Comparison of ENCODE assay signal across 8 cellular contexts in the genomic region with DNA sequence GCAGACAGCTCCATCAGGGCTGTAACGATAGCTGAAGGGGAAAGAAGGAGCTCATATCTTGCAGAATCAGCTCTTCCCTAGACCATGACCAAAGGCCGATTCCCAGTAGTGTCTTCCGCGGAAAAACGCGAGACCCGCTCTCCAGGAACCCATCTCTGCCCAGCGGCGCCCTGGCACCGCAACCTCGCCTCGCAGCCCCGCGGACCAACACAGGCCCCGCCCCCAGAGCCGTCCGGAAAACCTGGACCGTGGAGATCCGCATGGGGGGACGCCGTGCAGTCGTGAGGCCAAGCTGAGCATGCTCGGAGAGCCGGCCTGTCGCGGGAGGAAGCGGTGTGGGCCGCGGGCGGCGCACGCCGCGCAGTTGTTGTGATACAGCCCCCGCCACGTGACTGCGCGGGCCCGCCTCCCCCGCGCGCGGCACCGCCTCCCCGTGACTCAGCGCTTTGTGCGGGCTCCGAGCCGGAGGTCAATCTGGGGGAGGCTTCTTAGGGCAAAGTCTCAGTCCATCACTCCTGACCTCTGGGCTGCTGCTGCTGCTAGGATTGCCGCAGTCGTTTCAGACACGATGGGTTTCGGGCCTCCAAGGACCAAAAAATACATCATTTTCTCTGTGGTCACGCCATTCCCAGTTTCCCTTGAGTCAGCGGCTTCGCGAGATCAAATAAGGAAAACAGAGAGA. TPM values are rescaled to one million over a fixed set of nuclear protein-coding genes. Genes with fewer than 3 reads are reported as not detected.
DNase-seq lines count a peak whose midpoint lies in the region; ATAC-seq and TF ChIP-seq lines count a peak whose summit lies in the region.

No MANE protein-coding gene starts in this region.

- TF ChIP-seq CTCF in Peyer's patch (IDR thresholded peaks at IDR 0.05) (peak in 2 of 6 experiments; percentile 13 to 45), fibroblast of lung (conservative IDR thresholded peaks at IDR 0.05 in 1 of 2, IDR thresholded peaks at IDR 0.05 in 1 of 2; ENCODE audit: low read depth in 1 of 2, low read length in 2 of 2) (no peak)

- H3K4me3 ChIP-seq in Peyer's patch, result peak overlapping the region; percentile 47 to 69 (median 53)
- H3K4me3 ChIP-seq in fibroblast of lung (replicated peaks in 1 of 4; ENCODE audit: control extremely low read depth in 1 of 4, insufficient read depth in 1 of 4, low read depth in 3 of 4, low read length in 4 of 4), result peak overlapping the region; percentile 54 to 77 (median 73)
- H3K4me3 ChIP-seq in naive thymus-derived CD4-positive, alpha-beta T cell (ENCODE audit: low read length), result peak overlapping the region; percentile 59

- H3K27ac ChIP-seq in KOPT-K1 (ENCODE audit: low read depth, low read length, poor library complexity, severe bottlenecking), result peak overlapping the region; percentile 49
- H3K27ac ChIP-seq in Peyer's patch, result peak overlapping the region; percentile 58 to 81 (median 75)
- H3K27ac ChIP-seq in fibroblast of lung (ENCODE audit: insufficient read depth, low read length), result peak overlapping the region; percentile 79
- H3K27ac ChIP-seq in naive thymus-derived CD4-positive, alpha-beta T cell (ENCODE audit: low read depth, low read length), result peak overlapping the region; percentile 44

- peak; percentile 77 for DNase-seq in DMS79 treated with DMSO at 0.1 percent for 48 hours (lab: John Stamatoyannopoulos, UW)
- DNase-seq in Peyer's patch, result peak; percentile 96 to 99 (median 99)
- peak; percentile 93 for DNase-seq in activated T-helper 1 cell treated with anti-CD3 and anti-CD28 coated beads, Interleukin-12 subunit alpha, Interleukin-12 subunit beta, Interleukin-2, Interleukin-4 antibody, amounts not matched to agents 30 ng/mL and 10 ng/mL and 1 ng/mL, durations not matched to agents 14 hours and 24 hours and 36 hours (ENCODE audit: low spot score)
- DNase-seq in fibroblast of lung (ENCODE audit: low read depth in 2 of 2), result peak; percentile 98
- DNase-seq in naive thymus-derived CD4-positive, alpha-beta T cell, result peak; percentile 84 to 94 (median 89)

- H3K9me3 Mint-ChIP-seq in activated T-helper 1 cell treated with anti-CD3 and anti-CD28 coated beads, Interleukin-12 subunit alpha, Interleukin-12 subunit beta, Interleukin-2, Interleukin-4 antibody, amounts not matched to agents 30 ng/mL and 10 ng/mL and 1 ng/mL, durations not matched to agents 14 hours and 24 hours and 36 hours, result peaks cover 3% of the 10 kb centered on the region
- peaks cover 0 to 3% (median 0%) of the 10 kb centered on the region in 11 donors for H3K9me3 Mint-ChIP-seq in naive thymus-derived CD4-positive, alpha-beta T cell
- H3K9me3 Mint-ChIP-seq in stimulated activated memory B cell treated with anti-CD40 and anti-IgM and Interleukin-4, amounts not matched to agents 10 μg/mL and 1 μg/mL and 100 μg/mL, for 72 hours, result no peaks in the 10 kb centered on the region

- CTCF ChIA-PET in naive thymus-derived CD4-positive, alpha-beta T cell (lab: Charles Lee), result interaction anchor here (0.5 to 1.8 kb wide), 5 partner anchors 31 to 104 kb away, joined by 3 to 7 read pairs (median 4); no protein-coding TSS in a partner anchor

- H3K4me1 Mint-ChIP-seq in activated T-helper 1 cell treated with anti-CD3 and anti-CD28 coated beads, Interleukin-12 subunit alpha, Interleukin-12 subunit beta, Interleukin-2, Interleukin-4 antibody, amounts not matched to agents 30 ng/mL and 10 ng/mL and 1 ng/mL, durations not matched to agents 14 hours and 24 hours and 36 hours (ENCODE audit: low read depth), result peaks cover 39% of the 10 kb centered on the region
- peaks cover 19 to 50% (median 45%) of the 10 kb centered on the region in 7 donors for H3K4me1 Mint-ChIP-seq in naive thymus-derived CD4-positive, alpha-beta T cell
- H3K4me1 Mint-ChIP-seq in stimulated activated memory B cell treated with anti-CD40 and anti-IgM and Interleukin-4, amounts not matched to agents 10 μg/mL and 1 μg/mL and 100 μg/mL, for 72 hours, result peaks cover 51% of the 10 kb centered on the region

- H3K36me3 ChIP-seq in KOPT-K1 (ENCODE audit: insufficient read depth, low read length), result no peaks in the 10 kb centered on the region
- no peaks in the 10 kb centered on the region for H3K36me3 ChIP-seq in Peyer's patch
- no peaks in the 10 kb centered on the region for H3K36me3 ChIP-seq in fibroblast of lung (ENCODE audit: control insufficient read depth, insufficient read depth, low read length)
- no peaks in the 10 kb centered on the region for H3K36me3 ChIP-seq in naive thymus-derived CD4-positive, alpha-beta T cell (ENCODE audit: control insufficient read depth in 2 of 3, insufficient read depth in 3 of 3, low read length in 3 of 3)

- TF ChIP-seq POLR2A in Peyer's patch (IDR thresholded peaks at IDR 0.05), result peak; percentile 42 to 68

- ATAC-seq in GM21786 (IDR thresholded peaks at IDR 0.05; ENCODE audit: unreplicated experiment), result peak; percentile 69
- ATAC-seq in naive thymus-derived CD4-positive, alpha-beta T cell, result peak; percentile 89
- ATAC-seq in stimulated activated memory B cell treated with anti-CD40 and anti-IgM and Interleukin-4, amounts not matched to agents 10 μg/mL and 1 μg/mL and 100 μg/mL, for 72 hours, result peak; percentile 91

- POLR2A ChIA-PET in naive thymus-derived CD4-positive, alpha-beta T cell (lab: Charles Lee), result interaction anchor here (0.8 to 3.5 kb wide), 7 partner anchors 9 to 1133 kb away, joined by 3 to 20 read pairs (median 3); a partner anchor contains a TSS

- no peaks in the 10 kb centered on the region for H4K20me1 ChIP-seq in fibroblast of lung (ENCODE audit: control insufficient read depth, extremely low read depth, insufficient read depth, low read length)

- no peaks in the 10 kb centered on the region for H3K9me3 ChIP-seq in KOPT-K1 (ENCODE audit: insufficient read depth, low read length, poor library complexity, severe bottlenecking)
- no peaks in the 10 kb centered on the region for H3K9me3 ChIP-seq in Peyer's patch
- H3K9me3 ChIP-seq in fibroblast of lung (ENCODE audit: control insufficient read depth, insufficient read depth, low read depth, low read length), result no peaks in the 10 kb centered on the region
- H3K9me3 ChIP-seq in naive thymus-derived CD4-positive, alpha-beta T cell (ENCODE audit: control insufficient read depth in 2 of 3, low read length in 3 of 3), result no peaks in the 10 kb centered on the region

- H3K36me3 Mint-ChIP-seq in activated T-helper 1 cell treated with anti-CD3 and anti-CD28 coated beads, Interleukin-12 subunit alpha, Interleukin-12 subunit beta, Interleukin-2, Interleukin-4 antibody, amounts not matched to agents 30 ng/mL and 10 ng/mL and 1 ng/mL, durations not matched to agents 14 hours and 24 hours and 36 hours (ENCODE audit: low read depth), result no peaks in the 10 kb centered on the region
- peaks cover 0 to 7% (median 0%) of the 10 kb centered on the region in 5 donors for H3K36me3 Mint-ChIP-seq in naive thymus-derived CD4-positive, alpha-beta T cell
- H3K36me3 Mint-ChIP-seq in stimulated activated memory B cell treated with anti-CD40 and anti-IgM and Interleukin-4, amounts not matched to agents 10 μg/mL and 1 μg/mL and 100 μg/mL, for 72 hours, result no peaks in the 10 kb centered on the region

- intact Hi-C loops in activated T-helper 1 cell treated with anti-CD3 and anti-CD28 coated beads, Interleukin-12 subunit alpha, Interleukin-12 subunit beta, Interleukin-2, Interleukin-4 antibody, amounts not matched to agents 30 ng/mL and 10 ng/mL and 1 ng/mL, durations not matched to agents 14 hours and 24 hours and 36 hours (cut with micrococcal nuclease), result loop anchor here (1.0 to 10.0 kb wide), 11 partner anchors 55 to 1263 kb away; a partner anchor contains a TSS
- intact Hi-C loops in naive thymus-derived CD4-positive, alpha-beta T cell (cut with micrococcal nuclease), result loop anchor here (1.0 to 10.0 kb wide), 15 partner anchors 103 to 1266 kb away; a partner anchor contains a TSS

- peak overlapping the region; percentile 43 for H3K9ac ChIP-seq in fibroblast of lung (ENCODE audit: insufficient read depth, low read length)

- H3K27me3 ChIP-seq in Peyer's patch (no peaks in the 10 kb centered on the region), fibroblast of lung (ENCODE audit: control insufficient read depth, insufficient read depth, low read length) (no peaks in the 10 kb centered on the region)
- H3K27me3 ChIP-seq in naive thymus-derived CD4-positive, alpha-beta T cell (ENCODE audit: control insufficient read depth in 2 of 2, insufficient read depth in 2 of 2, low read length in 2 of 2), result no peaks in the 10 kb centered on the region

- H2AFZ ChIP-seq in fibroblast of lung (ENCODE audit: low read length), result peak overlapping the region; percentile 82

- peak overlapping the region; percentile 68 for H3K27ac Mint-ChIP-seq in activated T-helper 1 cell treated with anti-CD3 and anti-CD28 coated beads, Interleukin-12 subunit alpha, Interleukin-12 subunit beta, Interleukin-2, Interleukin-4 antibody, amounts not matched to agents 30 ng/mL and 10 ng/mL and 1 ng/mL, durations not matched to agents 14 hours and 24 hours and 36 hours
- H3K27ac Mint-ChIP-seq in naive thymus-derived CD4-positive, alpha-beta T cell, result peak overlapping the region; percentile 38 to 89 (median 71)
- peak overlapping the region; percentile 76 for H3K27ac Mint-ChIP-seq in stimulated activated memory B cell treated with anti-CD40 and anti-IgM and Interleukin-4, amounts not matched to agents 10 μg/mL and 1 μg/mL and 100 μg/mL, for 72 hours

- peaks cover 3% of the 10 kb centered on the region for H3K79me2 ChIP-seq in fibroblast of lung (ENCODE audit: control insufficient read depth, insufficient read depth, low read length)

- peak overlapping the region; percentile 75 for H3K4me2 ChIP-seq in fibroblast of lung (ENCODE audit: extremely low read depth, insufficient read depth, low read length)

- H3K4me1 ChIP-seq in Peyer's patch (peaks cover 0 to 33% (median 0%) of the 10 kb centered on the region in 4 donors), fibroblast of lung (ENCODE audit: control insufficient read depth, extremely low read depth, insufficient read depth, low read length) (peaks cover 2% of the 10 kb centered on the region)
- peaks cover 18 to 21% of the 10 kb centered on the region in 2 donors for H3K4me1 ChIP-seq in naive thymus-derived CD4-positive, alpha-beta T cell (ENCODE audit: control insufficient read depth in 2 of 2, insufficient read depth in 2 of 2, low read length in 2 of 2)

- peak overlapping the region; percentile 85 for H3K4me3 Mint-ChIP-seq in activated T-helper 1 cell treated with anti-CD3 and anti-CD28 coated beads, Interleukin-12 subunit alpha, Interleukin-12 subunit beta, Interleukin-2, Interleukin-4 antibody, amounts not matched to agents 30 ng/mL and 10 ng/mL and 1 ng/mL, durations not matched to agents 14 hours and 24 hours and 36 hours
- peak overlapping the region; percentile 83 to 92 (median 90) for H3K4me3 Mint-ChIP-seq in naive thymus-derived CD4-positive, alpha-beta T cell
- H3K4me3 Mint-ChIP-seq in stimulated activated memory B cell treated with anti-CD40 and anti-IgM and Interleukin-4, amounts not matched to agents 10 μg/mL and 1 μg/mL and 100 μg/mL, for 72 hours, result peak overlapping the region; percentile 83

- peaks cover 10% of the 10 kb centered on the region for H3K27me3 Mint-ChIP-seq in activated T-helper 1 cell treated with anti-CD3 and anti-CD28 coated beads, Interleukin-12 subunit alpha, Interleukin-12 subunit beta, Interleukin-2, Interleukin-4 antibody, amounts not matched to agents 30 ng/mL and 10 ng/mL and 1 ng/mL, durations not matched to agents 14 hours and 24 hours and 36 hours (ENCODE audit: insufficient read depth)
- peaks cover 0 to 21% (median 0%) of the 10 kb centered on the region in 5 donors for H3K27me3 Mint-ChIP-seq in naive thymus-derived CD4-positive, alpha-beta T cell
- no peaks in the 10 kb centered on the region for H3K27me3 Mint-ChIP-seq in stimulated activated memory B cell treated with anti-CD40 and anti-IgM and Interleukin-4, amounts not matched to agents 10 μg/mL and 1 μg/mL and 100 μg/mL, for 72 hours

RNA-seq across cellular contexts. Expression of a gene that starts 3.1 kb away (rescaled TPM):
- 100 to 1,000 TPM in 3 of 4 donors, 10 to 100 TPM in 1; 77.5 to 143 (median 126) TPM for total RNA-seq in Peyer's patch
- total RNA-seq in activated T-helper 1 cell treated with anti-CD3 and anti-CD28 coated beads, Interleukin-12 subunit alpha, Interleukin-12 subunit beta, Interleukin-2, Interleukin-4 antibody, amounts not matched to agents 30 ng/mL and 10 ng/mL and 1 ng/mL, durations not matched to agents 14 hours and 24 hours and 36 hours, result 26.1 and 28.9 TPM in 2 replicates
- 31.4 and 35.4 TPM in 2 replicates for total RNA-seq in fibroblast of lung
- polyA plus RNA-seq in fibroblast of lung, result 16.0 and 24.4 TPM in 2 replicates
- 12.7 and 19.1 TPM in 2 replicates for polyA plus RNA-seq in fibroblast of lung (2012)
- 8.9 and 11.3 TPM in 2 replicates for polyA minus RNA-seq in fibroblast of lung (ENCODE audit: low replicate concordance)
- 10 to 100 TPM; 18.5 to 37.5 (median 27.6) TPM for total RNA-seq in naive thymus-derived CD4-positive, alpha-beta T cell
- 10 to 100 TPM in 1 of 2 donors, 1 to 10 TPM in 1; 8.3 to 14.9 TPM for polyA plus RNA-seq in naive thymus-derived CD4-positive, alpha-beta T cell

Comparison
In these comparisons a context has a peak if more than half of its experiments do, and no peak if none do; other contexts are left out.
1. Peak in every context shown above with its lines: DNase-seq, ATAC-seq, H3K4me3 ChIP-seq and H3K27ac ChIP-seq.